In the genomic region with DNA sequence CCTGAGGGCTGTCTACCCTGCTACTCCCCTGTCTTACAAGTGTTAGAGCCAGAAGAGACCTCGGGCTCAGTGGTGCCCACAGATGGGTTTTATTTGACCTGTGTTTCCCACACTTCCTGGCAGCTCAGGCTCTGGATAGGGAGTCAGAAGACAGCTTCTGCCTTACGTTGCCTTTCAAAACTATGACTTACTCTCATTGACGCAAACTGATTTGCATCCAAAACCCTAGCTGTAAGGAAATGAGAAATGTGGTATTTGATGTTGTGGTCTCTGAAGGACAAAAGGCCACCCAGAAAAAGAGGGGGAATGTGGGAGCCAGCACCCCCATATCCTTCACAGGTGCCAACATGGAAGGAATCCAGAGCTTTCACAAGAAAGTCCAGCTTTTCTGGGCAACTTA, we compare ENCODE assay signal across 17 cellular contexts.
"Had no signal": no experiment of that assay in that cellular context is flagged by ENCODE, and none has a peak within 500 bp of the region (broad histone marks: within the 10 kb centered on the region; RNA-seq: fewer than 3 reads in every experiment).

No MANE protein-coding gene starts in this region.

- FAIRE-seq: urothelium cell line had no signal

- H3K9me3 Mint-ChIP-seq: activated CD8-positive, alpha-beta T cell treated with anti-CD3 and anti-CD28 coated beads for 36 hours; activated T-cell treated with anti-CD3 and anti-CD28 coated beads, Interleukin-2, amount 50 U/mL, for 24 hours; activated T-helper 2 cell treated with anti-CD3 and anti-CD28 coated beads, Interferon-gamma antibody, Interleukin-2, Interleukin-4, amounts not matched to agents 10 μg/mL and 5 μg/mL and 100 μg/mL, durations not matched to agents 14 hours and 24 hours and 36 hours; memory B cell; neural crest cell had no signal

- DNase-seq: activated CD4-positive, alpha-beta T cell treated with anti-CD3 and anti-CD28 coated beads for 48 hours; activated CD4-positive, CD25-positive, alpha-beta regulatory T cell; activated CD8-positive, alpha-beta T cell treated with anti-CD3 and anti-CD28 coated beads for 36 hours; activated naive CD4-positive, alpha-beta T cell treated with Interleukin-2 at 50 U/mL for 16 hours; activated T-cell treated with anti-CD3 and anti-CD28 coated beads, Interleukin-2, amount 50 U/mL, for 24 hours; anterior cingulate cortex; stimulated activated CD4-positive, alpha-beta T cell treated with anti-CD3 and anti-CD28 coated beads, Interleukin-2, amount 100 ng/mL, for 24 hours; stimulated activated naive CD4-positive, alpha-beta T cell treated with Interleukin-2 at 50 U/mL for 16 hours; substantia nigra; tibial artery had no signal

- H3K4me3 Mint-ChIP-seq: activated CD8-positive, alpha-beta T cell treated with anti-CD3 and anti-CD28 coated beads for 36 hours; activated T-cell treated with anti-CD3 and anti-CD28 coated beads, Interleukin-2, amount 50 U/mL, for 24 hours; brain; memory B cell; neural crest cell had no signal

- H3K27ac ChIP-seq: prostate gland, right atrium auricular region, tibial artery had no signal

- H3K27ac Mint-ChIP-seq: activated CD8-positive, alpha-beta T cell treated with anti-CD3 and anti-CD28 coated beads for 36 hours; activated T-cell treated with anti-CD3 and anti-CD28 coated beads, Interleukin-2, amount 50 U/mL, for 24 hours; activated T-helper 2 cell treated with anti-CD3 and anti-CD28 coated beads, Interferon-gamma antibody, Interleukin-2, Interleukin-4, amounts not matched to agents 10 μg/mL and 5 μg/mL and 100 μg/mL, durations not matched to agents 14 hours and 24 hours and 36 hours; memory B cell had no signal

- H3K4me1 Mint-ChIP-seq: memory B cell had no signal

- H3K36me3 ChIP-seq: prostate gland, right atrium auricular region, tibial artery had no signal

- H3K4me1 ChIP-seq: prostate gland, right atrium auricular region, tibial artery had no signal

- H3K27me3 ChIP-seq: right atrium auricular region had no signal

- H3K9me3 ChIP-seq: prostate gland, right atrium auricular region, tibial artery had no signal

- ATAC-seq: activated CD8-positive, alpha-beta T cell treated with anti-CD3 and anti-CD28 coated beads for 36 hours had no signal

- H3K4me3 ChIP-seq: prostate gland, right atrium auricular region, tibial artery had no signal
